Comparison of ENCODE assay signal across 27 cellular contexts in genomic region chr17:41728056-41728455, GRCh38. TPM values are rescaled to one million over a fixed set of nuclear protein-coding genes. Genes with fewer than 3 reads are reported as not detected.
A peak's percentile ranks its signal among the peaks of the same experiment; 100 is the strongest.
DNase-seq lines count a peak whose midpoint lies in the region; ATAC-seq and TF ChIP-seq lines count a peak whose summit lies in the region.
"Had no signal": no experiment of that assay in that cellular context is flagged by ENCODE, and none has a peak within 500 bp of the region (broad histone marks: within the 10 kb centered on the region; RNA-seq: fewer than 3 reads in every experiment).

No MANE protein-coding gene starts in this region.

- H3K9me3 ChIP-seq in DOHH2 (ENCODE audit: control insufficient read depth, insufficient read depth, low read length), result no peaks in the 10 kb centered on the region
- H3K9me3 ChIP-seq in sigmoid colon, result no peaks in the 10 kb centered on the region
- H3K9me3 ChIP-seq: BE2C had no signal

- peaks cover 20% of the 10 kb centered on the region for H3K4me1 ChIP-seq in DOHH2 (ENCODE audit: control insufficient read depth, low read length)
- H3K4me1 ChIP-seq in sigmoid colon, result no peaks in the 10 kb centered on the region
- H3K4me1 ChIP-seq: BE2C had no signal

- no peak for TF ChIP-seq CTCF in DOHH2 (IDR thresholded peaks at IDR 0.05; ENCODE audit: low read depth, low read length, poor library complexity, severe bottlenecking)
- TF ChIP-seq CTCF in RWPE1 (conservative IDR thresholded peaks at IDR 0.05; ENCODE audit: low read depth), result no peak
- no peak for TF ChIP-seq CTCF in sigmoid colon (IDR thresholded peaks at IDR 0.05)

- H3F3A ChIP-seq in DOHH2 (ENCODE audit: control insufficient read depth, insufficient read depth), result no peaks in the 10 kb centered on the region

- peak; percentile 40 for DNase-seq in NCI-H1436 (lab: John Stamatoyannopoulos, UW)
- no peak for DNase-seq in NCI-H1436 treated with DMSO at 0.1 percent for 48 hours (lab: John Stamatoyannopoulos, UW)
- DNase-seq in RWPE1 (ENCODE audit: low spot score), result no peak
- DNase-seq in memory B cell (ENCODE audit: low spot score in 2 of 2), result no peak
- DNase-seq in cerebellar nuclear complex (lab: John Stamatoyannopoulos, UW), result no peak
- DNase-seq in sigmoid colon, result no peak
- no peak for DNase-seq in HK-2 (ENCODE audit: unreplicated experiment)
- DNase-seq: BE2C; CD4-positive, CD25-positive, alpha-beta regulatory T cell; GM23248; H9; NCI-H1092 treated with DMSO at 0.1 percent for 48 hours; NCI-H1694; NCI-H2029 treated with DMSO at 0.1 percent for 48 hours; NCI-H446; NCI-H524 treated with DMSO at 0.1 percent for 48 hours; NCI-H774; NK-92 treated with Interleukin-12 subunit alpha and Interleukin-12 subunit beta, amount 100 ng/mL, for 24 hours; RPMI8226; SHP77; T-cell had no signal

- intact Hi-C loops in sigmoid colon (cut with DNase I), result no loop called here

- peaks cover 12% of the 10 kb centered on the region for H3K4me1 Mint-ChIP-seq in memory B cell
- H3K4me1 Mint-ChIP-seq: T-cell had no signal

- no peaks in the 10 kb centered on the region for H4K20me1 ChIP-seq in DOHH2 (ENCODE audit: control insufficient read depth, insufficient read depth, low read depth, low read length)

- H3K4me2 ChIP-seq in DOHH2 (ENCODE audit: low read length), result peak overlapping the region; percentile 47

- H3K79me2 ChIP-seq in DOHH2 (ENCODE audit: control insufficient read depth, low read length), result no peaks in the 10 kb centered on the region

- H3K27me3 Mint-ChIP-seq in memory B cell, result peaks cover 15% of the 10 kb centered on the region

- no peaks in the 10 kb centered on the region for H3K9me3 Mint-ChIP-seq in memory B cell
- H3K9me3 Mint-ChIP-seq: H9, IgD-negative memory B cell, T-cell had no signal

- peak; percentile 35 for ATAC-seq in memory B cell (ENCODE audit: low read depth)
- ATAC-seq: T-cell had no signal

- TF ChIP-seq POLR2A in sigmoid colon (IDR thresholded peaks at IDR 0.05), result no peak

- no peak for TF ChIP-seq EP300 in sigmoid colon (IDR thresholded peaks at IDR 0.05)

- H3K27ac ChIP-seq in DOHH2 (ENCODE audit: low read depth, low read length) (no peak overlapping the region), RWPE1 (peak overlapping the region; percentile 74), sigmoid colon (no peak overlapping the region)
- H3K27ac ChIP-seq: 22Rv1, GM23248 had no signal

- H3K36me3 ChIP-seq in DOHH2 (ENCODE audit: control insufficient read depth, low read length) (no peaks in the 10 kb centered on the region), sigmoid colon (no peaks in the 10 kb centered on the region)
- H3K36me3 ChIP-seq: BE2C had no signal

- peak overlapping the region; percentile 27 for H3K4me3 ChIP-seq in DOHH2 (ENCODE audit: low read length)
- no peak overlapping the region for H3K4me3 ChIP-seq in sigmoid colon
- H3K4me3 ChIP-seq: GM23248 had no signal

- H3K27ac Mint-ChIP-seq in memory B cell, result no peak overlapping the region
- H3K27ac Mint-ChIP-seq: CD4-positive, CD25-positive, alpha-beta regulatory T cell; H9; IgD-negative memory B cell; T-cell had no signal

- H3K36me3 Mint-ChIP-seq in memory B cell, result no peaks in the 10 kb centered on the region
- H3K36me3 Mint-ChIP-seq: CD4-positive, CD25-positive, alpha-beta regulatory T cell; IgD-negative memory B cell; T-cell had no signal

- WGBS in sigmoid colon, 2 donors, result 73 to 74% methylated on average over 12 of the region's 12 CpGs

- CTCF ChIA-PET in RWPE1 (lab: Yijun Ruan, JAX), result interaction anchor here (0.5 kb wide), 1 partner anchor 14 kb away, joined by 4 read pairs; no protein-coding TSS in a partner anchor

- H3K9me2 ChIP-seq in DOHH2 (replicated peaks; ENCODE audit: control insufficient read depth, low read length), result no peaks in the 10 kb centered on the region

- peaks cover 9% of the 10 kb centered on the region; the same call in 1 of the 2 replicates for H3K27me3 ChIP-seq in DOHH2 (ENCODE audit: control insufficient read depth, low read length)
- peaks cover 0 to 18% (median 9%) of the 10 kb centered on the region in 3 donors for H3K27me3 ChIP-seq in sigmoid colon

- POLR2A ChIA-PET in RWPE1 (lab: Yijun Ruan, JAX; ENCODE audit: low non-redundant PET), result no interaction called here

- no peak overlapping the region for H3K4me3 Mint-ChIP-seq in memory B cell
- H3K4me3 Mint-ChIP-seq: CD4-positive, CD25-positive, alpha-beta regulatory T cell; H9; T-cell had no signal

RNA-seq across cellular contexts. Expression of gene HAP1, which starts 6.4 kb away (rescaled TPM):
- 1 to 10 TPM in 3 of 4 donors, under 1 TPM in 1; 0.71 to 4.3 (median 2.5) TPM for total RNA-seq in sigmoid colon
- polyA plus RNA-seq in sigmoid colon, result under 1 TPM; under 0.01 to 0.47 (median 0.23) TPM
- total RNA-seq: GM23248 had no signal
- polyA plus RNA-seq: GM23248, IgD-negative memory B cell had no signal

RNA-seq across cellular contexts. Expression of gene GAST, which starts 15.9 kb away (rescaled TPM):
- not detected for total RNA-seq in sigmoid colon
- polyA plus RNA-seq in sigmoid colon, result not detected
- total RNA-seq: CD4-positive, CD25-positive, alpha-beta regulatory T cell; Daoy; G401; GM23248; H9; SK-MEL-5; T-cell had no signal
- polyA plus RNA-seq: CD4-positive, CD25-positive, alpha-beta regulatory T cell; GM23248; IgD-negative memory B cell had no signal

RNA-seq across cellular contexts. Expression of gene EIF1, which starts 39.4 kb away (rescaled TPM):
- 100 to 1,000 TPM; 246 to 572 (median 430) TPM for total RNA-seq in sigmoid colon
- 100 to 1,000 TPM; 384 to 515 (median 507) TPM for polyA plus RNA-seq in sigmoid colon

RNA-seq across cellular contexts. Expression of gene JUP, which starts 58.5 kb away (rescaled TPM):
- 10 to 100 TPM; 22.2 to 40.3 (median 31.2) TPM for total RNA-seq in sigmoid colon
- polyA plus RNA-seq in sigmoid colon, result 100 to 1,000 TPM; 231 to 494 (median 236) TPM
